ENCODE assay signal across 8 cellular contexts in genomic region chr1:88998716-88999115, GRCh38. TPM values are rescaled to one million over a fixed set of nuclear protein-coding genes. Genes with fewer than 3 reads are reported as not detected.
A peak's percentile ranks its signal among the peaks of the same experiment; 100 is the strongest.
DNase-seq lines count a peak whose midpoint lies in the region; ATAC-seq and TF ChIP-seq lines count a peak whose summit lies in the region.

No MANE protein-coding gene starts in this region.

- no peaks in the 10 kb centered on the region for H3K9me3 Mint-ChIP-seq in activated B cell treated with CpG ODN at 0.5 μM for 24 hours

- peaks cover 1% of the 10 kb centered on the region for H3K36me3 Mint-ChIP-seq in activated B cell treated with CpG ODN at 0.5 μM for 24 hours (ENCODE audit: low read depth)

- no peaks in the 10 kb centered on the region for H3K27me3 ChIP-seq in heart right ventricle

- H3K36me3 ChIP-seq in heart right ventricle, result peaks cover 0 to under 1% (median 0%) of the 10 kb centered on the region in 9 donors

- no peak overlapping the region for H3K4me3 ChIP-seq in heart right ventricle

- 2 to 3% methylated on average over 2 of the region's 2 CpGs for WGBS in heart right ventricle, 2 donors

- CTCF ChIA-PET in activated B cell treated with CpG ODN at 0.5 μM for 24 hours (lab: Charles Lee), result interaction anchor here (0.9 to 5.4 kb wide), 8 partner anchors 15 to 459 kb away, joined by 3 to 66 read pairs (median 6); partner anchors contain the start of gene GBP3

- H3K27ac ChIP-seq in heart right ventricle, result no peak overlapping the region

- DNase-seq in DMS 273 treated with DMSO at 0.1 percent for 48 hours (lab: John Stamatoyannopoulos, UW) (peak; percentile 8), NCI-H2196 treated with DMSO at 0.1 percent for 48 hours (lab: John Stamatoyannopoulos, UW; ENCODE audit: unreplicated experiment) (peak; percentile 30), activated B cell treated with CpG ODN at 0.5 μM for 24 hours (no peak), heart right ventricle (peak in 1 of 2 donors; percentile 30), sciatic nerve (ENCODE audit: low spot score) (no peak), ecto neural progenitor cell (ENCODE audit: low spot score) (no peak)

- ATAC-seq in GM19043 (IDR thresholded peaks at IDR 0.05; ENCODE audit: low read depth, unreplicated experiment) (peak; percentile 85), HG03139 (IDR thresholded peaks at IDR 0.05; ENCODE audit: unreplicated experiment) (peak; percentile 92), activated B cell treated with CpG ODN at 0.5 μM for 24 hours (ENCODE audit: low read depth) (peak; percentile 88), heart right ventricle (peak; percentile 73 to 92 (median 85)), sciatic nerve (peak; percentile 89)

- POLR2A ChIA-PET in activated B cell treated with CpG ODN at 0.5 μM for 24 hours (lab: Charles Lee), result interaction anchor here (0.6 to 0.7 kb wide), 3 partner anchors 591 to 987 kb away, joined by 3 to 9 read pairs (median 3); no protein-coding TSS in a partner anchor

- no peak overlapping the region for H3K27ac Mint-ChIP-seq in activated B cell treated with CpG ODN at 0.5 μM for 24 hours

- peaks cover 6% of the 10 kb centered on the region for H3K4me1 Mint-ChIP-seq in activated B cell treated with CpG ODN at 0.5 μM for 24 hours

- no peaks in the 10 kb centered on the region for H3K9me3 ChIP-seq in heart right ventricle

- no peaks in the 10 kb centered on the region for H3K27me3 Mint-ChIP-seq in activated B cell treated with CpG ODN at 0.5 μM for 24 hours

- no peak for TF ChIP-seq CTCF in activated B cell treated with CpG ODN at 0.5 μM for 24 hours (IDR thresholded peaks at IDR 0.05)
- peak; percentile 51 to 72 (median 62) for TF ChIP-seq CTCF in heart right ventricle (IDR thresholded peaks at IDR 0.05)

- no peak overlapping the region for H3K4me3 Mint-ChIP-seq in activated B cell treated with CpG ODN at 0.5 μM for 24 hours

- H3K4me1 ChIP-seq in heart right ventricle, result peaks cover 0 to 12% (median 2%) of the 10 kb centered on the region in 9 donors

- intact Hi-C loops in activated B cell treated with CpG ODN at 0.5 μM for 24 hours (cut with micrococcal nuclease), result loop anchor here (1.0 to 2.0 kb wide), 5 partner anchors 87 to 765 kb away; no protein-coding TSS in a partner anchor
- intact Hi-C loops in heart right ventricle (cut with DNase I), result loop anchor here in 8 of 10 donors (1.0 to 5.0 kb wide), 10 partner anchors 84 to 609 kb away; no protein-coding TSS in a partner anchor
- intact Hi-C loops in sciatic nerve (cut with DNase I), result no loop called here

RNA-seq across cellular contexts. Expression of gene KYAT3, which starts 6.3 kb away (rescaled TPM):
- total RNA-seq in activated B cell treated with CpG ODN at 0.5 μM for 24 hours, result 28.5 and 31.2 TPM in 2 replicates
- 10 to 100 TPM in 1 of 10 donors, 1 to 10 TPM in 9; 4.7 to 10.5 (median 7.7) TPM for total RNA-seq in heart right ventricle
- 1 to 10 TPM; 5.3 to 7.2 TPM for polyA plus RNA-seq in heart right ventricle
- 34.2 TPM for total RNA-seq in sciatic nerve

RNA-seq across cellular contexts. Expression of gene RBMXL1, which starts 6.3 kb away (rescaled TPM):
- total RNA-seq in activated B cell treated with CpG ODN at 0.5 μM for 24 hours, result 25.4 and 27.4 TPM in 2 replicates
- total RNA-seq in heart right ventricle, result 10 to 100 TPM in 9 of 10 donors, 1 to 10 TPM in 1; 9.3 to 14.2 (median 12.0) TPM
- 1 to 10 TPM; 2.6 to 6.3 TPM for polyA plus RNA-seq in heart right ventricle
- total RNA-seq in sciatic nerve, result 25.6 TPM

RNA-seq across cellular contexts. Expression of gene GBP3, which starts 23.9 kb away (rescaled TPM):
- total RNA-seq in activated B cell treated with CpG ODN at 0.5 μM for 24 hours, result 14.4 and 15.5 TPM in 2 replicates
- 10 to 100 TPM in 1 of 10 donors, 1 to 10 TPM in 9; 1.6 to 21.6 (median 6.3) TPM for total RNA-seq in heart right ventricle
- 1 to 10 TPM; 2.9 to 5.8 TPM for polyA plus RNA-seq in heart right ventricle
- 25.9 TPM for total RNA-seq in sciatic nerve

Comparison
In these comparisons a context has a peak if more than half of its experiments do, and no peak if none do; other contexts are left out.
1. DNase-seq: peak in DMS 273 treated with DMSO at 0.1 percent for 48 hours (single experiment) and NCI-H2196 treated with DMSO at 0.1 percent for 48 hours (single experiment); none in activated B cell treated with CpG ODN at 0.5 μM for 24 hours (single experiment), sciatic nerve (single experiment) and ecto neural progenitor cell (single experiment).
2. Peak in every context shown above with its lines, with median percentiles within 50 percentile points of each other: ATAC-seq.